In the genomic region with DNA sequence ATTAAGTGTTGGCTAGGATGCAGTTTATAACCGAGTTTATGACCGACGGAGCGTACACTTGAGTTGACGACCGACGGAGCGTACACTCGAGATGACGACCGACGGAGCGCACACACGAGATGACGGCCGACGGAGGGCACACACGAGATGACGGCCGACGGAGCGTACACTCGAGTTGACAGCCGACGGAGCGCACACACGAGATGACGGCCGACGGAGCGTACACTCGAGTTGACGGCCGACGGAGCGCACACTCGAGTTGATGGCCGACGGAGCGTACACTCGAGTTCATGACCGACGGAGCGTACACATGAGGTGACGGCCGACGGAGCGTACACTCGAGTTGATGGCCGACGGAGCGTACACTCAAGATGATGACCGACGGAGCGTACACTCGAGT, we compare ENCODE assay signal across 22 cellular contexts.
"Had no signal": no experiment of that assay in that cellular context is flagged by ENCODE, and none has a peak within 500 bp of the region (broad histone marks: within the 10 kb centered on the region; RNA-seq: fewer than 3 reads in every experiment).

No MANE protein-coding gene starts in this region.

- H3K4me1 ChIP-seq: colonic mucosa, heart left ventricle, psoas muscle, spleen, stomach, transverse colon, uterus had no signal

- H3K4me3 Mint-ChIP-seq: natural killer cell treated with Interleukin-12 subunit alpha and Interleukin-12 subunit beta and Interleukin-15 and Interleukin-18, amount 100 ng/mL, for 72 hours had no signal

- DNase-seq: colonic mucosa; effector CD4-positive, alpha-beta T cell; heart left ventricle; hippocampal formation; left colon; left ventricle myocardium superior; mesenchymal stem cell; midbrain; psoas muscle; retina; spleen; stimulated activated CD4-positive, alpha-beta T cell treated with anti-CD3 and anti-CD28 coated beads, Interleukin-15, amount 100 ng/mL, for 24 hours; stimulated activated CD4-positive, alpha-beta T cell treated with anti-CD3 and anti-CD28 coated beads, Interleukin-1b, Interleukin-23, amount 100 ng/mL, for 48 hours; stimulated activated CD4-positive, alpha-beta T cell treated with anti-CD3 and anti-CD28 coated beads, Interleukin-4, amount 100 ng/mL, for 24 hours; stimulated activated naive CD4-positive, alpha-beta T cell; stomach; transverse colon; uterus had no signal

- H3K27me3 ChIP-seq: colonic mucosa, heart left ventricle, spleen, stomach, transverse colon, uterus had no signal

- H3K27me3 Mint-ChIP-seq: natural killer cell treated with Interleukin-12 subunit alpha and Interleukin-12 subunit beta and Interleukin-15 and Interleukin-18, amount 100 ng/mL, for 72 hours had no signal

- H3K36me3 ChIP-seq: colonic mucosa, uterus had no signal

- ATAC-seq: heart left ventricle; left colon; left ventricle myocardium superior; natural killer cell treated with Interleukin-12 subunit alpha and Interleukin-12 subunit beta and Interleukin-15 and Interleukin-18, amount 100 ng/mL, for 72 hours; psoas muscle; sciatic nerve had no signal

- H3K4me3 ChIP-seq: colonic mucosa, heart left ventricle, lung, psoas muscle, spleen, stomach, thoracic aorta, transverse colon, uterus had no signal

- H3K27ac Mint-ChIP-seq: natural killer cell treated with Interleukin-12 subunit alpha and Interleukin-12 subunit beta and Interleukin-15 and Interleukin-18, amount 100 ng/mL, for 72 hours had no signal

- H3K9me3 ChIP-seq: colonic mucosa, uterus had no signal

- H3K27ac ChIP-seq: colonic mucosa, heart left ventricle, psoas muscle, spleen, stomach, thoracic aorta, transverse colon, uterus had no signal
